Comparison of ENCODE assay signal across 1 cellular context in the genomic region with DNA sequence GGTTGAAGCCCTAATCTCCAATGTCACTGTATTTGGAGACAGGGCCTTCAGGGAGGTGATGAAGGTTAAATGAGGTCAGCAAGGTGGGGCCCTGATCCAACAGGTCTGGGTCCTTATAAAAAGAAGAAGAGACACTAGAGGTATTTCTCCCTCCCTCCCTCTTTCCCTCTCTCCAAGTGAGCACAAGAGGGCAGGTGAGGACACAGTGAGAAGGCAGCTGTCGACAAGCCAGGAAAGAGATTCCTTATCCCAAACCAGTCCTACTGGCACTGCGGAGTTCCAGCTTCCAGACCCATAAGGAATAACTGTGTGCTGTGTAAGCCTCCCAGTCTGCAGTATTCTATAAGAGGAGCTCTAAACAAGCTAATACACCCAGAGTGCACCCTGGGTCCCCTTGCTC.
TF ChIP-seq lines count a peak whose summit lies in the region.

No MANE protein-coding gene starts in this region.

TF ChIP-seq in H1, 55 proteins besides CTCF, POLR2A, EP300 and RAD21:
- TF ChIP-seq MAFK (IDR thresholded peaks at IDR 0.05; ENCODE audit: low read depth, low read length), result no peak
- TF ChIP-seq EZH2 (IDR thresholded peaks at IDR 0.05; ENCODE audit: low read depth, low read length, severe bottlenecking), result no peak
- TF ChIP-seq CHD1 (IDR thresholded peaks at IDR 0.05; ENCODE audit: low read depth, low read length), result no peak
- no peak for TF ChIP-seq NRF1 (IDR thresholded peaks at IDR 0.05; ENCODE audit: low read depth, low read length)
- TF ChIP-seq, protein P1, sequence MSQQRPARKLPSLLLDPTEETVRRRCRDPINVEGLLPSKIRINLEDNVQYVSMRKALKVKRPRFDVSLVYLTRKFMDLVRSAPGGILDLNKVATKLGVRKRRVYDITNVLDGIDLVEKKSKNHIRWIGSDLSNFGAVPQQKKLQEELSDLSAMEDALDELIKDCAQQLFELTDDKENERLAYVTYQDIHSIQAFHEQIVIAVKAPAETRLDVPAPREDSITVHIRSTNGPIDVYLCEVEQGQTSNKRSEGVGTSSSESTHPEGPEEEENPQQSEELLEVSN (IDR thresholded peaks at IDR 0.05), result no peak
- no peak for TF ChIP-seq SUZ12 (IDR thresholded peaks at IDR 0.05; ENCODE audit: low read length)
- no peak for TF ChIP-seq CBX5 (IDR thresholded peaks at IDR 0.05; ENCODE audit: low read depth, low read length)
- TF ChIP-seq CHD2 (IDR thresholded peaks at IDR 0.05; ENCODE audit: low read length), result no peak
- TF ChIP-seq SIN3A (conservative IDR thresholded peaks at IDR 0.05 in 1 of 2, IDR thresholded peaks at IDR 0.05 in 1 of 2; ENCODE audit: low read depth in 1 of 2, low read length in 2 of 2), result no peak
- TF ChIP-seq NANOG (IDR thresholded peaks at IDR 0.05; ENCODE audit: insufficient read depth, low read depth, low read length, poor library complexity, severe bottlenecking), result no peak
- no peak for TF ChIP-seq ZNF274 (IDR thresholded peaks at IDR 0.05; ENCODE audit: borderline replicate concordance, extremely low read depth, low read length)
- no peak for TF ChIP-seq GABPA (IDR thresholded peaks at IDR 0.05; ENCODE audit: borderline replicate concordance, insufficient read depth, low read length)
- no peak for TF ChIP-seq POU5F1 (IDR thresholded peaks at IDR 0.05; ENCODE audit: low read depth, low read length)
